25 cellular contexts compared by ENCODE assay signal in the genomic region with DNA sequence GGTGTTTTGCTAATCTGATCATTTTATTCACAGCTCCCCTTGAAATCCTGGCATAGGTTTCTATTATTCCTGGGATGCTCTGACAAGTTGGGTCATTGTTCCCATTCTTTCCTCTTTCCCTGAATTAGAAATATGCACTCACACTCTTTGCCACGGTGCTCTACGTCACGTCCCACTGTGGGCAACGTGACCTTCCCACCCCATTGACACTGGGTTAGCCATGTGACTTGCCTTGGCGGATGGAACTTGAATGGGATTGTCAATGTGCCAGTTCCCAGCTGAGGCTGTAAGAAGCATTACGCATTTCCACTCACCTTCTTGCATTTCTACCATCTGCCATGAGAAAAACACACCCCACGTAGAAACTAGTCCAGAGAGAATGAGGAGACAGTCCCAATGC.
"Had no signal": no experiment of that assay in that cellular context is flagged by ENCODE, and none has a peak within 500 bp of the region (broad histone marks: within the 10 kb centered on the region; RNA-seq: fewer than 3 reads in every experiment).

No MANE protein-coding gene starts in this region.

- H3K27ac Mint-ChIP-seq: mesothelial cell of epicardium; natural killer cell; nephron progenitor cell; neural progenitor cell; progenitor cell of endocrine pancreas; stimulated activated naive CD8-positive, alpha-beta T cell treated with anti-CD3 and anti-CD28 coated beads, Interleukin-15, Interleukin-2, amounts not matched to agents 100 ng/mL and 50 ng/mL, for 24 hours had no signal

- H3K36me3 ChIP-seq: left ventricle myocardium inferior, neural progenitor cell, neutrophil, right atrium auricular region, tibial nerve, upper lobe of left lung, vagina had no signal

- ATAC-seq: natural killer cell, sciatic nerve had no signal

- H3K4me3 ChIP-seq: hepatocyte, left ventricle myocardium inferior, lung, neural progenitor cell, right atrium auricular region, skin epidermis, tibial nerve, upper lobe of left lung, vagina had no signal

- H3K9me3 Mint-ChIP-seq: mesothelial cell of epicardium, naive B cell had no signal

- H3K27me3 Mint-ChIP-seq: naive B cell; progenitor cell of endocrine pancreas; stimulated activated naive CD8-positive, alpha-beta T cell treated with anti-CD3 and anti-CD28 coated beads, Interleukin-15, Interleukin-2, amounts not matched to agents 100 ng/mL and 50 ng/mL, for 24 hours had no signal

- H3K27me3 ChIP-seq: hepatocyte, neural progenitor cell, neutrophil, right atrium auricular region, tibial nerve, upper lobe of left lung, vagina had no signal

- H3K4me3 Mint-ChIP-seq: mesothelial cell of epicardium; naive B cell; natural killer cell; nephron progenitor cell; neural progenitor cell; stimulated activated naive CD8-positive, alpha-beta T cell treated with anti-CD3 and anti-CD28 coated beads, Interleukin-15, Interleukin-2, amounts not matched to agents 100 ng/mL and 50 ng/mL, for 24 hours had no signal

- DNase-seq: islet precursor cell; left ventricle myocardium inferior; mesendoderm; naive B cell; natural killer cell; nephron progenitor cell; occipital lobe; stimulated activated CD4-positive, alpha-beta T cell treated with anti-CD3 and anti-CD28 coated beads, Interleukin-12 subunit alpha, Interleukin-12 subunit beta, amount 100 ng/mL, for 4 hours; stimulated activated CD4-positive, alpha-beta T cell treated with anti-CD3 and anti-CD28 coated beads, Interleukin-15, amount 100 ng/mL, for 24 hours; stimulated activated CD4-positive, alpha-beta T cell treated with anti-CD3 and anti-CD28 coated beads, Interleukin-2, amount 100 ng/mL, for 24 hours; stimulated activated CD4-positive, alpha-beta T cell treated with anti-CD3 and anti-CD28 coated beads, Interleukin-4, amount 100 ng/mL, for 1 hour; stimulated activated naive CD4-positive, alpha-beta T cell; upper lobe of left lung had no signal

- H3K4me1 Mint-ChIP-seq: mesothelial cell of epicardium, natural killer cell had no signal

- H3K36me3 Mint-ChIP-seq: mesothelial cell of epicardium, naive B cell, natural killer cell, neural progenitor cell had no signal
